2 cellular contexts compared by ENCODE assay signal in genomic region chr15:85542895-85543331, GRCh38.
TF ChIP-seq lines count a peak whose summit lies in the region.

No MANE protein-coding gene starts in this region.

TF ChIP-seq in GM12878, 131 proteins besides CTCF, POLR2A, EP300 and RAD21:
- TF ChIP-seq USF1 (IDR thresholded peaks at IDR 0.05; ENCODE audit: borderline replicate concordance, extremely low read length, insufficient read depth, low read depth, low read length), result no peak
- TF ChIP-seq RUNX3 (IDR thresholded peaks at IDR 0.05; ENCODE audit: low read length), result no peak
- TF ChIP-seq NR2F1 (conservative IDR thresholded peaks at IDR 0.05), result no peak
- no peak for TF ChIP-seq ZBTB4 (CRISPR knock-in tag; IDR thresholded peaks at IDR 0.05)
- TF ChIP-seq JUNB (IDR thresholded peaks at IDR 0.05), result peak; percentile 37
- no peak for TF ChIP-seq MTA2 (IDR thresholded peaks at IDR 0.05; ENCODE audit: low read depth)
- TF ChIP-seq USF2 (IDR thresholded peaks at IDR 0.05; ENCODE audit: borderline replicate concordance, low read depth, low read length), result no peak
- no peak for TF ChIP-seq TBL1XR1 (IDR thresholded peaks at IDR 0.05; ENCODE audit: low read depth, low read length)
- TF ChIP-seq PAX8 (IDR thresholded peaks at IDR 0.05), result no peak
- TF ChIP-seq ZNF687 (IDR thresholded peaks at IDR 0.05), result no peak
- peak; percentile 55; the same call in 1 of the 2 replicates for TF ChIP-seq SPI1 (IDR thresholded peaks at IDR 0.05; ENCODE audit: borderline replicate concordance, insufficient read depth, low read depth, low read length)
- no peak for TF ChIP-seq SMC3 (IDR thresholded peaks at IDR 0.05; ENCODE audit: borderline replicate concordance, low read length)
- TF ChIP-seq RB1 (IDR thresholded peaks at IDR 0.05; ENCODE audit: borderline replicate concordance), result no peak
- TF ChIP-seq TAF1 (IDR thresholded peaks at IDR 0.05; ENCODE audit: borderline replicate concordance, low read depth, low read length), result no peak

TF ChIP-seq in SK-N-SH treated with all-trans-retinoic acid at 6 μM for 48 hours, 23 proteins besides CTCF, POLR2A, EP300 and RAD21 (continued from another document):
- no peak for TF ChIP-seq POU6F1 (CRISPR knock-in tag; IDR thresholded peaks at IDR 0.05; ENCODE audit: borderline replicate concordance, low read depth)
- no peak for TF ChIP-seq ZNF565 (CRISPR knock-in tag; conservative IDR thresholded peaks at IDR 0.05; ENCODE audit: low read depth)
- TF ChIP-seq CSDC2 (CRISPR knock-in tag; IDR thresholded peaks at IDR 0.05), result no peak
- no peak for TF ChIP-seq ESRRG (CRISPR knock-in tag; IDR thresholded peaks at IDR 0.05)
TF ChIP-seq in SK-N-SH treated with all-trans-retinoic acid at 6 μM for 48 hours: peak in this region for 0.
